In genomic region chr15:77037475-77038209, GRCh38 we compare ENCODE assay signal across 10 cellular contexts. TPM values are rescaled to one million over a fixed set of nuclear protein-coding genes. Genes with fewer than 3 reads are reported as not detected.
DNase-seq lines count a peak whose midpoint lies in the region; ATAC-seq, FAIRE-seq and TF ChIP-seq lines count a peak whose summit lies in the region.
"Had no signal": no experiment of that assay in that cellular context is flagged by ENCODE, and none has a peak within 500 bp of the region (broad histone marks: within the 10 kb centered on the region; RNA-seq: fewer than 3 reads in every experiment).

No MANE protein-coding gene starts in this region.

- POLR2A ChIA-PET in activated CD4-positive, alpha-beta memory T cell treated with anti-CD3 and anti-CD28 coated beads for 36 hours (lab: Charles Lee) = no interaction called here

- peak; percentile 59 for DNase-seq in activated CD8-positive, alpha-beta memory T cell treated with anti-CD3 and anti-CD28 coated beads for 24 hours
- DNase-seq in activated CD8-positive, alpha-beta memory T cell treated with anti-CD3 and anti-CD28 coated beads, Interleukin-2, amount 50 U/mL, for 48 hours = no peak
- DNase-seq in activated CD4-positive, alpha-beta memory T cell treated with anti-CD3 and anti-CD28 coated beads for 36 hours = peak; percentile 9
- peak; percentile 72 for DNase-seq in kidney
- no peak for DNase-seq in stimulated activated effector memory CD8-positive, alpha-beta T cell treated with anti-CD3 and anti-CD28 coated beads, Interleukin-12 subunit alpha, Interleukin-12 subunit beta, amount 100 ng/mL, for 72 hours (ENCODE audit: low spot score in 2 of 2)
- no peak for DNase-seq in NK-92 (lab: John Stamatoyannopoulos, UW; ENCODE audit: unreplicated experiment)
- DNase-seq in left lung = no peak
- DNase-seq in hepatic stellate cell (ENCODE audit: low spot score) = no peak
- DNase-seq: NCI-H2029 had no signal

- H3K4me3 Mint-ChIP-seq in activated CD4-positive, alpha-beta memory T cell treated with anti-CD3 and anti-CD28 coated beads for 36 hours = peak overlapping the region; percentile 50
- H3K4me3 Mint-ChIP-seq in stimulated activated effector memory CD8-positive, alpha-beta T cell treated with anti-CD3 and anti-CD28 coated beads, Interleukin-12 subunit alpha, Interleukin-12 subunit beta, amount 100 ng/mL, for 72 hours = no peak overlapping the region

- H3K36me3 ChIP-seq in kidney (ENCODE audit: control insufficient read depth in 1 of 2, insufficient read depth in 2 of 2, low read length in 2 of 2) = peaks cover 2 to 11% of the 10 kb centered on the region in 2 donors
- H3K36me3 ChIP-seq in left lung = peaks cover 0 to 61% of the 10 kb centered on the region in 2 donors

- H3K4me3 ChIP-seq in kidney (ENCODE audit: low read length in 2 of 2) (no peak overlapping the region), left lung (no peak overlapping the region)
- H3K4me3 ChIP-seq: K562 had no signal

- CTCF ChIA-PET in activated CD4-positive, alpha-beta memory T cell treated with anti-CD3 and anti-CD28 coated beads for 36 hours (lab: Charles Lee) = interaction anchor here (1.0 kb wide), 2 partner anchors 14 to 64 kb away, joined by 4 to 5 read pairs; no protein-coding TSS in a partner anchor

- H3K36me3 Mint-ChIP-seq in activated CD4-positive, alpha-beta memory T cell treated with anti-CD3 and anti-CD28 coated beads for 36 hours = peaks cover 50% of the 10 kb centered on the region
- peaks cover 71% of the 10 kb centered on the region for H3K36me3 Mint-ChIP-seq in stimulated activated effector memory CD8-positive, alpha-beta T cell treated with anti-CD3 and anti-CD28 coated beads, Interleukin-12 subunit alpha, Interleukin-12 subunit beta, amount 100 ng/mL, for 72 hours

- peaks cover 39% of the 10 kb centered on the region for H3K9me3 Mint-ChIP-seq in activated CD4-positive, alpha-beta memory T cell treated with anti-CD3 and anti-CD28 coated beads for 36 hours
- no peaks in the 10 kb centered on the region for H3K9me3 Mint-ChIP-seq in stimulated activated effector memory CD8-positive, alpha-beta T cell treated with anti-CD3 and anti-CD28 coated beads, Interleukin-12 subunit alpha, Interleukin-12 subunit beta, amount 100 ng/mL, for 72 hours

- no peak for TF ChIP-seq CTCF in kidney (IDR thresholded peaks at IDR 0.05; ENCODE audit: borderline replicate concordance, extremely low read depth, insufficient read depth)
- TF ChIP-seq CTCF in left lung (IDR thresholded peaks at IDR 0.05) = no peak

- FAIRE-seq in kidney (lab: Jason Lieb, UNC) = no peak
- FAIRE-seq: K562 had no signal

- H3K4me1 ChIP-seq in kidney (ENCODE audit: control insufficient read depth in 1 of 2, insufficient read depth in 1 of 2, low read depth in 1 of 2, low read length in 2 of 2) = no peaks in the 10 kb centered on the region
- H3K4me1 ChIP-seq in left lung = no peaks in the 10 kb centered on the region

- H3K27ac ChIP-seq in kidney (ENCODE audit: low read depth in 2 of 2, low read length in 2 of 2) (no peak overlapping the region), left lung (peak overlapping the region in 1 of 2 donors; percentile 55)

- peaks cover 3% of the 10 kb centered on the region for H3K4me1 Mint-ChIP-seq in activated CD4-positive, alpha-beta memory T cell treated with anti-CD3 and anti-CD28 coated beads for 36 hours (ENCODE audit: low read depth)
- peaks cover 40% of the 10 kb centered on the region for H3K4me1 Mint-ChIP-seq in stimulated activated effector memory CD8-positive, alpha-beta T cell treated with anti-CD3 and anti-CD28 coated beads, Interleukin-12 subunit alpha, Interleukin-12 subunit beta, amount 100 ng/mL, for 72 hours

- ATAC-seq in stimulated activated effector memory CD8-positive, alpha-beta T cell treated with anti-CD3 and anti-CD28 coated beads, Interleukin-12 subunit alpha, Interleukin-12 subunit beta, amount 100 ng/mL, for 72 hours = no peak
- no peak for ATAC-seq in left lung
- ATAC-seq: K562 had no signal

- no peaks in the 10 kb centered on the region for H3K9me3 ChIP-seq in kidney (ENCODE audit: control insufficient read depth in 1 of 2, low read length in 2 of 2)
- H3K9me3 ChIP-seq in left lung = no peaks in the 10 kb centered on the region

- no peak overlapping the region for H3K9ac ChIP-seq in kidney (ENCODE audit: low read length in 2 of 2)

- peak overlapping the region; percentile 73 for H3K27ac Mint-ChIP-seq in activated CD4-positive, alpha-beta memory T cell treated with anti-CD3 and anti-CD28 coated beads for 36 hours
- peak overlapping the region; percentile 94 for H3K27ac Mint-ChIP-seq in stimulated activated effector memory CD8-positive, alpha-beta T cell treated with anti-CD3 and anti-CD28 coated beads, Interleukin-12 subunit alpha, Interleukin-12 subunit beta, amount 100 ng/mL, for 72 hours

- peaks cover 0 to 4% of the 10 kb centered on the region in 2 donors for H3K27me3 ChIP-seq in left lung

- intact Hi-C loops in activated CD4-positive, alpha-beta memory T cell treated with anti-CD3 and anti-CD28 coated beads for 36 hours (cut with micrococcal nuclease) = no loop called here
- intact Hi-C loops in kidney (cut with DNase I) = no loop called here
- intact Hi-C loops in left lung (cut with DNase I) = no loop called here

- no peaks in the 10 kb centered on the region for H3K27me3 Mint-ChIP-seq in activated CD4-positive, alpha-beta memory T cell treated with anti-CD3 and anti-CD28 coated beads for 36 hours

RNA-seq across cellular contexts. Expression of gene TSPAN3, which starts 33.3 kb away (rescaled TPM):
- 10 to 100 TPM; 28.9 to 29.1 TPM for total RNA-seq in activated CD4-positive, alpha-beta memory T cell treated with anti-CD3 and anti-CD28 coated beads for 36 hours
- total RNA-seq in kidney (245 TPM), left lung (100 to 1,000 TPM; 385 to 645 TPM)
- polyA plus RNA-seq in kidney (ENCODE audit: insufficient read depth, low read depth, low replicate concordance) = 273 TPM

RNA-seq across cellular contexts. Expression of gene PSTPIP1, which starts 42.7 kb away (rescaled TPM):
- total RNA-seq in activated CD4-positive, alpha-beta memory T cell treated with anti-CD3 and anti-CD28 coated beads for 36 hours = 100 to 1,000 TPM; 155 to 164 TPM
- total RNA-seq in kidney (22.1 TPM), left lung (10 to 100 TPM in 1 of 2 donors, 1 to 10 TPM in 1; 9.1 to 52.9 TPM)
- 2.2 TPM for polyA plus RNA-seq in kidney (ENCODE audit: insufficient read depth, low read depth, low replicate concordance)
- total RNA-seq: K562 had no signal
- polyA plus RNA-seq: K562 had no signal

Comparison
In these comparisons a context has a peak if more than half of its experiments do, and no peak if none do; other contexts are left out.
1. DNase-seq: peak in activated CD8-positive, alpha-beta memory T cell treated with anti-CD3 and anti-CD28 coated beads for 24 hours (single experiment), activated CD4-positive, alpha-beta memory T cell treated with anti-CD3 and anti-CD28 coated beads for 36 hours (single experiment) and kidney (single experiment); none in activated CD8-positive, alpha-beta memory T cell treated with anti-CD3 and anti-CD28 coated beads, Interleukin-2, amount 50 U/mL, for 48 hours (single experiment), stimulated activated effector memory CD8-positive, alpha-beta T cell treated with anti-CD3 and anti-CD28 coated beads, Interleukin-12 subunit alpha, Interleukin-12 subunit beta, amount 100 ng/mL, for 72 hours (0 of 2), NK-92 (single experiment), left lung (0 of 2) and hepatic stellate cell (single experiment).